19 cellular contexts compared by ENCODE assay signal in genomic region chr5:156021866-156022265, GRCh38.
DNase-seq lines count a peak whose midpoint lies in the region; ATAC-seq and TF ChIP-seq lines count a peak whose summit lies in the region.
"Had no signal": no experiment of that assay in that cellular context is flagged by ENCODE, and none has a peak within 500 bp of the region (broad histone marks: within the 10 kb centered on the region; RNA-seq: fewer than 3 reads in every experiment).

No MANE protein-coding gene starts in this region.

- no peaks in the 10 kb centered on the region for H3K36me3 ChIP-seq in CD8-positive, alpha-beta T cell (ENCODE audit: insufficient read depth, low read length)

- POLR2A ChIA-PET in CD8-positive, alpha-beta T cell (lab: Charles Lee) = no interaction called here

- no peaks in the 10 kb centered on the region for H3K27me3 ChIP-seq in CD8-positive, alpha-beta T cell (ENCODE audit: insufficient read depth, low read length)

- no peak overlapping the region for H3K4me3 ChIP-seq in CD8-positive, alpha-beta T cell (ENCODE audit: low read depth, low read length)
- H3K4me3 ChIP-seq: PC-9 had no signal

- peak; percentile 68 for ATAC-seq in GM18505 (IDR thresholded peaks at IDR 0.05; ENCODE audit: unreplicated experiment)
- peak; percentile 76 for ATAC-seq in GM21390 (IDR thresholded peaks at IDR 0.05; ENCODE audit: unreplicated experiment)
- ATAC-seq in HG03342 (IDR thresholded peaks at IDR 0.05; ENCODE audit: unreplicated experiment) = peak; percentile 49
- ATAC-seq in CD8-positive, alpha-beta T cell = no peak
- no peak for ATAC-seq in GM21423 (IDR thresholded peaks at IDR 0.05; ENCODE audit: unreplicated experiment)

- H3K4me1 Mint-ChIP-seq in CD8-positive, alpha-beta T cell (ENCODE audit: low read depth) = no peaks in the 10 kb centered on the region

- H3K27me3 Mint-ChIP-seq in CD8-positive, alpha-beta T cell (ENCODE audit: low read depth) = peaks cover 13% of the 10 kb centered on the region

- CTCF ChIA-PET in CD8-positive, alpha-beta T cell (lab: Charles Lee) = no interaction called here

- TF ChIP-seq POLR2A in GM18505 (IDR thresholded peaks at IDR 0.05; ENCODE audit: borderline replicate concordance, extremely low read depth, insufficient read depth, insufficient read length) = no peak

- TF ChIP-seq CTCF in VCaP (conservative IDR thresholded peaks at IDR 0.05) = no peak
- TF ChIP-seq CTCF in CD8-positive, alpha-beta T cell (IDR thresholded peaks at IDR 0.05) = no peak

- peak overlapping the region; percentile 29 for H3K27ac ChIP-seq in VCaP
- H3K27ac ChIP-seq in CD8-positive, alpha-beta T cell (ENCODE audit: low read depth, low read length) = no peak overlapping the region
- H3K27ac ChIP-seq: KMS-11, PC-9, RWPE1 had no signal

- intact Hi-C loops in CD8-positive, alpha-beta T cell (cut with DNase I, micrococcal nuclease) = no loop called here

- H3K36me3 Mint-ChIP-seq in CD8-positive, alpha-beta T cell = no peaks in the 10 kb centered on the region

- DNase-seq in CD8-positive, alpha-beta T cell = no peak
- DNase-seq in NCI-H146 treated with DMSO at 0.1 percent for 48 hours (lab: John Stamatoyannopoulos, UW; ENCODE audit: unreplicated experiment) = no peak
- DNase-seq: CD4-positive, alpha-beta T cell; DMS53; H9; NCI-H1417; NCI-H187 treated with DMSO at 0.1 percent for 48 hours; NCI-H226; NCI-H524; PC-9; SIG-M5 had no signal

- H3K27ac Mint-ChIP-seq in CD8-positive, alpha-beta T cell = no peak overlapping the region
- H3K27ac Mint-ChIP-seq: CD4-positive, alpha-beta T cell; H9; T-helper 1 cell treated with Interleukin-12 subunit alpha and Interleukin-12 subunit beta and Interleukin-4 antibody, amounts not matched to agents 30 μg/mL and 1 μg/mL, for 36 hours had no signal

- H3K9me3 ChIP-seq in CD8-positive, alpha-beta T cell (ENCODE audit: low read length) = no peaks in the 10 kb centered on the region

- H3K4me1 ChIP-seq in CD8-positive, alpha-beta T cell (ENCODE audit: insufficient read depth, low read length) = no peaks in the 10 kb centered on the region

- no peak overlapping the region for H3K4me3 Mint-ChIP-seq in CD8-positive, alpha-beta T cell
- H3K4me3 Mint-ChIP-seq: CD4-positive, alpha-beta T cell; H9; T-helper 1 cell treated with Interleukin-12 subunit alpha and Interleukin-12 subunit beta and Interleukin-4 antibody, amounts not matched to agents 30 μg/mL and 1 μg/mL, for 36 hours had no signal

- no peaks in the 10 kb centered on the region for H3K9me3 Mint-ChIP-seq in CD8-positive, alpha-beta T cell
- H3K9me3 Mint-ChIP-seq: CD4-positive, alpha-beta T cell; T-helper 1 cell treated with Interleukin-12 subunit alpha and Interleukin-12 subunit beta and Interleukin-4 antibody, amounts not matched to agents 30 μg/mL and 1 μg/mL, for 36 hours had no signal

Comparison
In these comparisons a context has a peak if more than half of its experiments do, and no peak if none do; other contexts are left out.
1. ATAC-seq: peak in GM18505 (single experiment), GM21390 (single experiment) and HG03342 (single experiment); none in CD8-positive, alpha-beta T cell (single experiment) and GM21423 (single experiment).